Comparison of ENCODE assay signal across 17 cellular contexts in genomic region chr2:33496150-33496549, GRCh38. TPM values are rescaled to one million over a fixed set of nuclear protein-coding genes. Genes with fewer than 3 reads are reported as not detected.
DNase-seq lines count a peak whose midpoint lies in the region; ATAC-seq and TF ChIP-seq lines count a peak whose summit lies in the region.
"Had no signal": no experiment of that assay in that cellular context is flagged by ENCODE, and none has a peak within 500 bp of the region (broad histone marks: within the 10 kb centered on the region; RNA-seq: fewer than 3 reads in every experiment).

No MANE protein-coding gene starts in this region.

- no peaks in the 10 kb centered on the region for H3K9me3 ChIP-seq in spleen
- H3K9me3 ChIP-seq: gastrocnemius medialis had no signal

- intact Hi-C loops in activated CD4-positive, alpha-beta T cell treated with anti-CD3 and anti-CD28 coated beads for 36 hours (cut with DNase I, micrococcal nuclease) = loop anchor here (2.0 to 5.0 kb wide), 2 partner anchors 19 to 429 kb away; partner anchors contain the start of gene RASGRP3 (in 2 of the 2)
- intact Hi-C loops in spleen (cut with DNase I; ENCODE audit: low total_unique reads) (no loop called here), sciatic nerve (cut with DNase I) (no loop called here)

- peak overlapping the region in 5 of 8 donors; percentile 37 to 74 (median 63) for H3K27ac ChIP-seq in spleen
- H3K27ac ChIP-seq: RWPE1 had no signal

- H3K36me3 Mint-ChIP-seq in activated CD4-positive, alpha-beta T cell treated with anti-CD3 and anti-CD28 coated beads, Interleukin-2, amount 10 ng/mL, durations not matched to agents 7 days and 5 days (ENCODE audit: low read depth) = peaks cover 9% of the 10 kb centered on the region
- no peaks in the 10 kb centered on the region for H3K36me3 Mint-ChIP-seq in activated CD4-positive, alpha-beta T cell treated with anti-CD3 and anti-CD28 coated beads for 36 hours (ENCODE audit: low read depth)
- H3K36me3 Mint-ChIP-seq in effector memory CD8-positive, alpha-beta T cell (ENCODE audit: insufficient read depth) = peaks cover 3% of the 10 kb centered on the region

- H3K9me3 Mint-ChIP-seq in activated CD4-positive, alpha-beta T cell treated with anti-CD3 and anti-CD28 coated beads, Interleukin-2, amount 10 ng/mL, durations not matched to agents 7 days and 5 days = no peaks in the 10 kb centered on the region
- no peaks in the 10 kb centered on the region for H3K9me3 Mint-ChIP-seq in activated CD4-positive, alpha-beta T cell treated with anti-CD3 and anti-CD28 coated beads for 36 hours (ENCODE audit: low read depth)
- no peaks in the 10 kb centered on the region for H3K9me3 Mint-ChIP-seq in effector memory CD8-positive, alpha-beta T cell
- H3K9me3 Mint-ChIP-seq: activated CD4-positive, alpha-beta memory T cell treated with anti-CD3 and anti-CD28 coated beads, Interleukin-2, amount 10 ng/mL, durations not matched to agents 7 days and 5 days; activated T-helper 2 cell treated with anti-CD3 and anti-CD28 coated beads, Interferon-gamma antibody, Interleukin-2, Interleukin-4, amounts not matched to agents 10 μg/mL and 5 μg/mL and 100 μg/mL, durations not matched to agents 14 hours and 24 hours and 36 hours had no signal

- peaks cover 44% of the 10 kb centered on the region for H3K4me1 Mint-ChIP-seq in activated CD4-positive, alpha-beta T cell treated with anti-CD3 and anti-CD28 coated beads, Interleukin-2, amount 10 ng/mL, durations not matched to agents 7 days and 5 days
- H3K4me1 Mint-ChIP-seq in activated CD4-positive, alpha-beta T cell treated with anti-CD3 and anti-CD28 coated beads for 36 hours = peaks cover 39% of the 10 kb centered on the region
- peaks cover 26 to 36% of the 10 kb centered on the region in 2 donors for H3K4me1 Mint-ChIP-seq in effector memory CD8-positive, alpha-beta T cell (ENCODE audit: low read depth in 2 of 2)

- H3K36me3 ChIP-seq in spleen = no peaks in the 10 kb centered on the region
- H3K36me3 ChIP-seq: gastrocnemius medialis had no signal

- DNase-seq in activated CD4-positive, alpha-beta T cell treated with anti-CD3 and anti-CD28 coated beads, Interleukin-2, amount 10 ng/mL, durations not matched to agents 7 days and 5 days = no peak
- no peak for DNase-seq in activated CD4-positive, alpha-beta T cell treated with anti-CD3 and anti-CD28 coated beads for 36 hours
- DNase-seq in NAMALWA (ENCODE audit: low spot score) (peak; percentile 24), spleen (no peak), sciatic nerve (ENCODE audit: low spot score) (no peak), epidermal melanocyte (ENCODE audit: insufficient read length, low spot score) (no peak)
- DNase-seq in effector memory CD8-positive, alpha-beta T cell = no peak
- DNase-seq: activated CD4-positive, alpha-beta memory T cell treated with anti-CD3 and anti-CD28 coated beads, Interleukin-2, amount 10 ng/mL, durations not matched to agents 7 days and 5 days; effector CD4-positive, alpha-beta T cell; gastrocnemius medialis; mesendoderm; nucleus accumbens; stimulated activated naive CD8-positive, alpha-beta T cell treated with anti-CD3 and anti-CD28 coated beads, Interleukin-15, Interleukin-2, amounts not matched to agents 100 U/mL and 50 U/mL, for 24 hours had no signal

- CTCF ChIA-PET in activated CD4-positive, alpha-beta T cell treated with anti-CD3 and anti-CD28 coated beads, Interleukin-2, amount 10 ng/mL, durations not matched to agents 7 days and 5 days (lab: Charles Lee) = no interaction called here
- CTCF ChIA-PET in activated CD4-positive, alpha-beta T cell treated with anti-CD3 and anti-CD28 coated beads for 36 hours (lab: Charles Lee) = interaction anchor here (1.5 kb wide), 1 partner anchor 20 kb away, joined by 5 read pairs; the partner anchor contains the start of gene RASGRP3

- TF ChIP-seq POLR2A in spleen (IDR thresholded peaks at IDR 0.05) = no peak

- no peak overlapping the region for H3K4me3 ChIP-seq in spleen
- H3K4me3 ChIP-seq: gastrocnemius medialis had no signal

- H3K27ac Mint-ChIP-seq in activated CD4-positive, alpha-beta T cell treated with anti-CD3 and anti-CD28 coated beads, Interleukin-2, amount 10 ng/mL, durations not matched to agents 7 days and 5 days = peak overlapping the region; percentile 72
- no peak overlapping the region for H3K27ac Mint-ChIP-seq in activated CD4-positive, alpha-beta T cell treated with anti-CD3 and anti-CD28 coated beads for 36 hours
- peak overlapping the region in 1 of 2 donors; percentile 49 for H3K27ac Mint-ChIP-seq in effector memory CD8-positive, alpha-beta T cell
- H3K27ac Mint-ChIP-seq: activated CD4-positive, alpha-beta memory T cell treated with anti-CD3 and anti-CD28 coated beads, Interleukin-2, amount 10 ng/mL, durations not matched to agents 7 days and 5 days; activated T-helper 2 cell treated with anti-CD3 and anti-CD28 coated beads, Interferon-gamma antibody, Interleukin-2, Interleukin-4, amounts not matched to agents 10 μg/mL and 5 μg/mL and 100 μg/mL, durations not matched to agents 14 hours and 24 hours and 36 hours had no signal

- H3K4me1 ChIP-seq in spleen = peaks cover 8 to 90% (median 65%) of the 10 kb centered on the region in 6 donors

- no peaks in the 10 kb centered on the region for H3K27me3 Mint-ChIP-seq in activated CD4-positive, alpha-beta T cell treated with anti-CD3 and anti-CD28 coated beads, Interleukin-2, amount 10 ng/mL, durations not matched to agents 7 days and 5 days
- H3K27me3 Mint-ChIP-seq in activated CD4-positive, alpha-beta T cell treated with anti-CD3 and anti-CD28 coated beads for 36 hours = peaks cover 5% of the 10 kb centered on the region
- peaks cover 5 to 15% of the 10 kb centered on the region in 2 donors for H3K27me3 Mint-ChIP-seq in effector memory CD8-positive, alpha-beta T cell

- H3K4me3 Mint-ChIP-seq in activated CD4-positive, alpha-beta T cell treated with anti-CD3 and anti-CD28 coated beads, Interleukin-2, amount 10 ng/mL, durations not matched to agents 7 days and 5 days = no peak overlapping the region
- H3K4me3 Mint-ChIP-seq in activated CD4-positive, alpha-beta T cell treated with anti-CD3 and anti-CD28 coated beads for 36 hours = no peak overlapping the region
- peak overlapping the region; percentile 58 to 68 for H3K4me3 Mint-ChIP-seq in effector memory CD8-positive, alpha-beta T cell
- H3K4me3 Mint-ChIP-seq: activated CD4-positive, alpha-beta memory T cell treated with anti-CD3 and anti-CD28 coated beads, Interleukin-2, amount 10 ng/mL, durations not matched to agents 7 days and 5 days had no signal

- POLR2A ChIA-PET in activated CD4-positive, alpha-beta T cell treated with anti-CD3 and anti-CD28 coated beads, Interleukin-2, amount 10 ng/mL, durations not matched to agents 7 days and 5 days (lab: Charles Lee) = interaction anchor here (0.9 kb wide), 1 partner anchor 20 kb away, joined by 3 read pairs; the partner anchor contains the start of gene RASGRP3
- POLR2A ChIA-PET in activated CD4-positive, alpha-beta T cell treated with anti-CD3 and anti-CD28 coated beads for 36 hours (lab: Charles Lee) = no interaction called here

- no peak for ATAC-seq in activated CD4-positive, alpha-beta T cell treated with anti-CD3 and anti-CD28 coated beads for 36 hours
- ATAC-seq in effector memory CD8-positive, alpha-beta T cell (replicated peaks) = no peak
- ATAC-seq in HG03280 (IDR thresholded peaks at IDR 0.05; ENCODE audit: unreplicated experiment) (no peak), sciatic nerve (no peak)
- ATAC-seq: gastrocnemius medialis; stimulated activated naive CD8-positive, alpha-beta T cell treated with anti-CD3 and anti-CD28 coated beads, Interleukin-15, Interleukin-2, amounts not matched to agents 100 U/mL and 50 U/mL, for 24 hours had no signal

- H3K27me3 ChIP-seq in spleen (replicated peaks in 1 of 7) = no peaks in the 10 kb centered on the region
- H3K27me3 ChIP-seq: gastrocnemius medialis had no signal

- 52 to 62% (median 56%) methylated on average over 2 of the region's 2 CpGs for WGBS in spleen, 5 donors

- no peak for TF ChIP-seq CTCF in spleen (IDR thresholded peaks at IDR 0.05 in 8 of 11, conservative IDR thresholded peaks at IDR 0.05 in 3 of 11)

RNA-seq across cellular contexts. Expression of gene RASGRP3, which starts 19.7 kb away (rescaled TPM):
- 10 to 100 TPM; 11.8 to 13.7 TPM for total RNA-seq in activated CD4-positive, alpha-beta T cell treated with anti-CD3 and anti-CD28 coated beads, Interleukin-2, amount 10 ng/mL, durations not matched to agents 7 days and 5 days
- total RNA-seq in activated CD4-positive, alpha-beta T cell treated with anti-CD3 and anti-CD28 coated beads for 36 hours = 1 to 10 TPM; 3.9 to 4.5 TPM
- 10 to 100 TPM; 38.7 to 68.1 (median 48.7) TPM for total RNA-seq in spleen
- polyA plus RNA-seq in spleen = 10 to 100 TPM; 13.2 to 15.9 (median 14.0) TPM
- total RNA-seq in sciatic nerve = 16.0 TPM
- total RNA-seq: H1 had no signal

Comparison
In these comparisons a context has a peak if more than half of its experiments do, and no peak if none do; other contexts are left out.
1. H3K4me3 Mint-ChIP-seq: peak in effector memory CD8-positive, alpha-beta T cell (2 of 2); none in activated CD4-positive, alpha-beta T cell treated with anti-CD3 and anti-CD28 coated beads, Interleukin-2, amount 10 ng/mL, durations not matched to agents 7 days and 5 days (single experiment) and activated CD4-positive, alpha-beta T cell treated with anti-CD3 and anti-CD28 coated beads for 36 hours (single experiment).
2. intact Hi-C loops: an anchor here in activated CD4-positive, alpha-beta T cell treated with anti-CD3 and anti-CD28 coated beads for 36 hours (2.0 to 5.0 kb wide); none called in spleen and sciatic nerve.